In the genomic region with DNA sequence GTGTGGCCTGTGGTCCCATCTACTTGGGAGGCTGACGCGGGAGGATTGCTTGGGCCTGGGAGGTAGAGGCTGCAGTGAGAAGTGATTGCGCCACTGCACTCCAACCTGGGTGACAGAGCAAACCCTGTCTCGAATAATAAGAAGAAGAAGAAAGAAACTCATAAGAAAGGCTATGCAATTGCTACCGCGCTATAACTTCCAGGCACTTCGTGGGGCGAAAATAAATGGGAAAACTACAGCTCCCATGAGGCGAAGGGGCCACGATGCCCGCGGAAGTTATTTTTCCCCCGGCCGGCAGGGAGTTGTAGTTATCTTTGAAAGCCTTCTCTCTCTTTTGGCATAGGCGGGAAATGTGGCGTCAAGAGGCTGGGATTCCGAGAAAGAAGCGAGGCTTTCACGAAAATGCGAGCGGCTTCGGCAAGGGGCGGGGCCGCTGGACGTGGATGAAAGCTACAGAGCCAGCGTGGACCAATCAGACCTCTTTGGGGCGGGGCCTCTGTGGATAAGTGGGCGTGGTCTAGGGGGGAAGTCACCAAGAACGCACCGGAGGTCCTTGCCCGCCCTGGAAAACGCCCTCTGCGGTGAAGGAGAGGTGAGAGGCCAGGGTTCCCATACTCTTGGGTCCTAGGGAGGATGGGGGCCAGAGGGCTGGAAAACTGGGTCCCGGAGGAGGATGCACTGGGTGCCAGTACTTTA, we compare ENCODE assay signal across 1 cellular context.
A peak's percentile ranks its signal among the peaks of the same experiment; 100 is the strongest.
TF ChIP-seq lines count a peak whose summit lies in the region.

Gene NUCB1 (plus strand): TSS at position 532 of the 696 bp plus-strand sequence. CDS start 485 bp downstream, outside the sequence.

TF ChIP-seq in K562, 482 proteins besides CTCF, POLR2A, EP300 and RAD21 (continued from another document and continues in another):
- TF ChIP-seq ZNF655 (CRISPR knock-in tag; IDR thresholded peaks at IDR 0.05): no peak
- TF ChIP-seq ARID1B (IDR thresholded peaks at IDR 0.05): peak; percentile 32; the same call in 1 of the 2 replicates
- TF ChIP-seq ARNT (IDR thresholded peaks at IDR 0.05): 0 out of 4 replicates have a peak, but pooled peaks of 1 of the 2 experiments have one; percentile 51
- TF ChIP-seq U2AF1 (optimal IDR thresholded peaks at IDR 0.05; ENCODE audit: low read depth, low read length): no peak
- no peak for TF ChIP-seq ZKSCAN1 (IDR thresholded peaks at IDR 0.05; ENCODE audit: low read depth, low read length)
- no peak for TF ChIP-seq CBX8 (IDR thresholded peaks at IDR 0.05; ENCODE audit: borderline replicate concordance, extremely low read depth, low read depth, low read length, poor library complexity, severe bottlenecking)
- no peak; the same call in none of the 2 replicates for TF ChIP-seq XRCC5 (IDR thresholded peaks at IDR 0.05; ENCODE audit: low read depth, low read length)
- no peak for TF ChIP-seq ZNF124 (CRISPR knock-in tag; IDR thresholded peaks at IDR 0.05)
- no peak for TF ChIP-seq SMARCA4 (IDR thresholded peaks at IDR 0.05)
- 0 out of 2 replicates have a peak, but pooled peaks have one; percentile 6 for TF ChIP-seq NCOR1 (IDR thresholded peaks at IDR 0.05)
- TF ChIP-seq ZNF76 (CRISPR knock-in tag; IDR thresholded peaks at IDR 0.05; ENCODE audit: borderline replicate concordance): no peak
- TF ChIP-seq SIX5 (IDR thresholded peaks at IDR 0.05; ENCODE audit: borderline replicate concordance in 1 of 2, insufficient read depth in 1 of 2, low read depth in 1 of 2, low read length in 2 of 2): peak; percentile 80 to 84
- TF ChIP-seq MAFG (tag; conservative IDR thresholded peaks at IDR 0.05): no peak
- no peak for TF ChIP-seq HIVEP1 (CRISPR knock-in tag; IDR thresholded peaks at IDR 0.05)
- no peak for TF ChIP-seq FIP1L1 (IDR thresholded peaks at IDR 0.05; ENCODE audit: low read depth, low read length, poor library complexity, severe bottlenecking)
- TF ChIP-seq, protein P1, sequence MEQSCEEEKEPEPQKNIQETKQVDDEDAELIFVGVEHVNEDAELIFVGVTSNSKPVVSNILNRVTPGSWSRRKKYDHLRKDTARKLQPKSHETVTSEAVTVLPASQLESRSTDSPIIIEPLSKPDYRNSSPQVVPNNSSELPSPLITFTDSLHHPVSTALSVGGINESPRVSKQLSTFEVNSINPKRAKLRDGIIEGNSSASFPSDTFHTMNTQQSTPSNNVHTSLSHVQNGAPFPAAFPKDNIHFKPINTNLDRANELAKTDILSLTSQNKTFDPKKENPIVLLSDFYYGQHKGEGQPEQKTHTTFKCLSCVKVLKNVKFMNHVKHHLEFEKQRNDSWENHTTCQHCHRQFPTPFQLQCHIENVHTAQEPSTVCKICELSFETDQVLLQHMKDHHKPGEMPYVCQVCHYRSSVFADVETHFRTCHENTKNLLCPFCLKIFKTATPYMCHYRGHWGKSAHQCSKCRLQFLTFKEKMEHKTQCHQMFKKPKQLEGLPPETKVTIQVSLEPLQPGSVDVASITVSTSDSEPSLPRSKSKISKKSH (CRISPR knock-in tag; IDR thresholded peaks at IDR 0.05): no peak
- no peak for TF ChIP-seq HSF4 (CRISPR knock-in tag; IDR thresholded peaks at IDR 0.05; ENCODE audit: borderline replicate concordance)
- no peak for TF ChIP-seq LARP7 (IDR thresholded peaks at IDR 0.05)
- TF ChIP-seq, protein P2, sequence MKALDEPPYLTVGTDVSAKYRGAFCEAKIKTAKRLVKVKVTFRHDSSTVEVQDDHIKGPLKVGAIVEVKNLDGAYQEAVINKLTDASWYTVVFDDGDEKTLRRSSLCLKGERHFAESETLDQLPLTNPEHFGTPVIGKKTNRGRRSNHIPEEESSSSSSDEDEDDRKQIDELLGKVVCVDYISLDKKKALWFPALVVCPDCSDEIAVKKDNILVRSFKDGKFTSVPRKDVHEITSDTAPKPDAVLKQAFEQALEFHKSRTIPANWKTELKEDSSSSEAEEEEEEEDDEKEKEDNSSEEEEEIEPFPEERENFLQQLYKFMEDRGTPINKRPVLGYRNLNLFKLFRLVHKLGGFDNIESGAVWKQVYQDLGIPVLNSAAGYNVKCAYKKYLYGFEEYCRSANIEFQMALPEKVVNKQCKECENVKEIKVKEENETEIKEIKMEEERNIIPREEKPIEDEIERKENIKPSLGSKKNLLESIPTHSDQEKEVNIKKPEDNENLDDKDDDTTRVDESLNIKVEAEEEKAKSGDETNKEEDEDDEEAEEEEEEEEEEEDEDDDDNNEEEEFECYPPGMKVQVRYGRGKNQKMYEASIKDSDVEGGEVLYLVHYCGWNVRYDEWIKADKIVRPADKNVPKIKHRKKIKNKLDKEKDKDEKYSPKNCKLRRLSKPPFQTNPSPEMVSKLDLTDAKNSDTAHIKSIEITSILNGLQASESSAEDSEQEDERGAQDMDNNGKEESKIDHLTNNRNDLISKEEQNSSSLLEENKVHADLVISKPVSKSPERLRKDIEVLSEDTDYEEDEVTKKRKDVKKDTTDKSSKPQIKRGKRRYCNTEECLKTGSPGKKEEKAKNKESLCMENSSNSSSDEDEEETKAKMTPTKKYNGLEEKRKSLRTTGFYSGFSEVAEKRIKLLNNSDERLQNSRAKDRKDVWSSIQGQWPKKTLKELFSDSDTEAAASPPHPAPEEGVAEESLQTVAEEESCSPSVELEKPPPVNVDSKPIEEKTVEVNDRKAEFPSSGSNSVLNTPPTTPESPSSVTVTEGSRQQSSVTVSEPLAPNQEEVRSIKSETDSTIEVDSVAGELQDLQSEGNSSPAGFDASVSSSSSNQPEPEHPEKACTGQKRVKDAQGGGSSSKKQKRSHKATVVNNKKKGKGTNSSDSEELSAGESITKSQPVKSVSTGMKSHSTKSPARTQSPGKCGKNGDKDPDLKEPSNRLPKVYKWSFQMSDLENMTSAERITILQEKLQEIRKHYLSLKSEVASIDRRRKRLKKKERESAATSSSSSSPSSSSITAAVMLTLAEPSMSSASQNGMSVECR (CRISPR knock-in tag; IDR thresholded peaks at IDR 0.05): no peak
- no peak for TF ChIP-seq EZH2 (IDR thresholded peaks at IDR 0.05; ENCODE audit: borderline replicate concordance, low read depth, low read length)
- TF ChIP-seq ATF1 (CRISPR knock-in tag; IDR thresholded peaks at IDR 0.05): no peak
- peak; percentile 90 for TF ChIP-seq ATF1 (tag; IDR thresholded peaks at IDR 0.05)
- TF ChIP-seq MTA2 (IDR thresholded peaks at IDR 0.05; ENCODE audit: low read depth): 0 out of 2 replicates have a peak, but pooled peaks have one; percentile 7
- peak in 1 of 2 experiments; percentile 79; a peak in 2 of 4 replicates for TF ChIP-seq SRF (CRISPR knock-in tag; IDR thresholded peaks at IDR 0.05)
- no peak for TF ChIP-seq MAFK (IDR thresholded peaks at IDR 0.05; ENCODE audit: low read length)
- TF ChIP-seq PHB (CRISPR knock-in tag; IDR thresholded peaks at IDR 0.05): no peak
- no peak for TF ChIP-seq MCM7 (IDR thresholded peaks at IDR 0.05)
- TF ChIP-seq ZBTB17 (CRISPR knock-in tag; IDR thresholded peaks at IDR 0.05): no peak
- no peak for TF ChIP-seq STAT6 (CRISPR knock-in tag; IDR thresholded peaks at IDR 0.05)
- TF ChIP-seq ZNF41 (CRISPR knock-in tag; conservative IDR thresholded peaks at IDR 0.05): no peak
- TF ChIP-seq NFIX (CRISPR knock-in tag; IDR thresholded peaks at IDR 0.05; ENCODE audit: low read depth): no peak
- TF ChIP-seq, protein P3, sequence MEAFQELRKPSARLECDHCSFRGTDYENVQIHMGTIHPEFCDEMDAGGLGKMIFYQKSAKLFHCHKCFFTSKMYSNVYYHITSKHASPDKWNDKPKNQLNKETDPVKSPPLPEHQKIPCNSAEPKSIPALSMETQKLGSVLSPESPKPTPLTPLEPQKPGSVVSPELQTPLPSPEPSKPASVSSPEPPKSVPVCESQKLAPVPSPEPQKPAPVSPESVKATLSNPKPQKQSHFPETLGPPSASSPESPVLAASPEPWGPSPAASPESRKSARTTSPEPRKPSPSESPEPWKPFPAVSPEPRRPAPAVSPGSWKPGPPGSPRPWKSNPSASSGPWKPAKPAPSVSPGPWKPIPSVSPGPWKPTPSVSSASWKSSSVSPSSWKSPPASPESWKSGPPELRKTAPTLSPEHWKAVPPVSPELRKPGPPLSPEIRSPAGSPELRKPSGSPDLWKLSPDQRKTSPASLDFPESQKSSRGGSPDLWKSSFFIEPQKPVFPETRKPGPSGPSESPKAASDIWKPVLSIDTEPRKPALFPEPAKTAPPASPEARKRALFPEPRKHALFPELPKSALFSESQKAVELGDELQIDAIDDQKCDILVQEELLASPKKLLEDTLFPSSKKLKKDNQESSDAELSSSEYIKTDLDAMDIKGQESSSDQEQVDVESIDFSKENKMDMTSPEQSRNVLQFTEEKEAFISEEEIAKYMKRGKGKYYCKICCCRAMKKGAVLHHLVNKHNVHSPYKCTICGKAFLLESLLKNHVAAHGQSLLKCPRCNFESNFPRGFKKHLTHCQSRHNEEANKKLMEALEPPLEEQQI (IDR thresholded peaks at IDR 0.05): no peak
- TF ChIP-seq, protein P4, sequence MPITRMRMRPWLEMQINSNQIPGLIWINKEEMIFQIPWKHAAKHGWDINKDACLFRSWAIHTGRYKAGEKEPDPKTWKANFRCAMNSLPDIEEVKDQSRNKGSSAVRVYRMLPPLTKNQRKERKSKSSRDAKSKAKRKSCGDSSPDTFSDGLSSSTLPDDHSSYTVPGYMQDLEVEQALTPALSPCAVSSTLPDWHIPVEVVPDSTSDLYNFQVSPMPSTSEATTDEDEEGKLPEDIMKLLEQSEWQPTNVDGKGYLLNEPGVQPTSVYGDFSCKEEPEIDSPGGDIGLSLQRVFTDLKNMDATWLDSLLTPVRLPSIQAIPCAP (CRISPR knock-in tag; IDR thresholded peaks at IDR 0.05; ENCODE audit: borderline replicate concordance): no peak
- TF ChIP-seq, protein P5, sequence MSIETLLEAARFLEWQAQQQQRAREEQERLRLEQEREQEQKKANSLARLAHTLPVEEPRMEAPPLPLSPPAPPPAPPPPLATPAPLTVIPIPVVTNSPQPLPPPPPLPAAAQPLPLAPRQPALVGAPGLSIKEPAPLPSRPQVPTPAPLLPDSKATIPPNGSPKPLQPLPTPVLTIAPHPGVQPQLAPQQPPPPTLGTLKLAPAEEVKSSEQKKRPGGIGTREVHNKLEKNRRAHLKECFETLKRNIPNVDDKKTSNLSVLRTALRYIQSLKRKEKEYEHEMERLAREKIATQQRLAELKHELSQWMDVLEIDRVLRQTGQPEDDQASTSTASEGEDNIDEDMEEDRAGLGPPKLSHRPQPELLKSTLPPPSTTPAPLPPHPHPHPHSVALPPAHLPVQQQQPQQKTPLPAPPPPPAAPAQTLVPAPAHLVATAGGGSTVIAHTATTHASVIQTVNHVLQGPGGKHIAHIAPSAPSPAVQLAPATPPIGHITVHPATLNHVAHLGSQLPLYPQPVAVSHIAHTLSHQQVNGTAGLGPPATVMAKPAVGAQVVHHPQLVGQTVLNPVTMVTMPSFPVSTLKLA (conservative IDR thresholded peaks at IDR 0.05): peak; percentile 78 to 91
- 0 out of 4 replicates have a peak, but pooled peaks have one; percentile 20 to 67 for TF ChIP-seq FOXK2 (conservative IDR thresholded peaks at IDR 0.05 in 1 of 2, IDR thresholded peaks at IDR 0.05 in 1 of 2; ENCODE audit: low read depth in 2 of 2)
- TF ChIP-seq HBP1 (CRISPR knock-in tag; IDR thresholded peaks at IDR 0.05): no peak
- no peak for TF ChIP-seq TFAM (CRISPR knock-in tag; conservative IDR thresholded peaks at IDR 0.05)
- TF ChIP-seq EHMT2 (IDR thresholded peaks at IDR 0.05): no peak
